Comparison of ENCODE assay signal across 8 cellular contexts in genomic region chrX:14029039-14029424, GRCh38. TPM values are rescaled to one million over a fixed set of nuclear protein-coding genes. Genes with fewer than 3 reads are reported as not detected.
DNase-seq lines count a peak whose midpoint lies in the region; ATAC-seq and TF ChIP-seq lines count a peak whose summit lies in the region.

No MANE protein-coding gene starts in this region.

- peak overlapping the region in 58 of 59 donors; percentile 6 to 95 (median 88) for H3K27ac ChIP-seq in dorsolateral prefrontal cortex

- intact Hi-C loops in dorsolateral prefrontal cortex (cut with DNase I) = loop anchor here (2.0 to 10.0 kb wide), 3 partner anchors 37 to 214 kb away; partner anchors contain the start of gene GPM6B (in 1 of the 2)

- DNase-seq in EH (ENCODE audit: low read depth) (peak; percentile 9), NCI-H82 (lab: John Stamatoyannopoulos, UW) (peak; percentile 78), dorsolateral prefrontal cortex (no peak), NAMALWA (ENCODE audit: low spot score) (no peak), GM10266 (ENCODE audit: extremely low spot score) (no peak)

- ATAC-seq in GM21619 (IDR thresholded peaks at IDR 0.05; ENCODE audit: unreplicated experiment) (no peak), GM21529 (IDR thresholded peaks at IDR 0.05; ENCODE audit: unreplicated experiment) (no peak)

- peak overlapping the region; percentile 43 to 82 (median 70) for H3K4me3 ChIP-seq in dorsolateral prefrontal cortex

- no peaks in the 10 kb centered on the region for H3K9me3 Mint-ChIP-seq in nephron

- H3K36me3 Mint-ChIP-seq in nephron (ENCODE audit: low read depth) = no peaks in the 10 kb centered on the region

- no peak for TF ChIP-seq CTCF in dorsolateral prefrontal cortex (IDR thresholded peaks at IDR 0.05 in 54 of 56, conservative IDR thresholded peaks at IDR 0.05 in 2 of 56; ENCODE audit: low read depth in 1 of 56, partially characterized antibody in 56 of 56)
- TF ChIP-seq CTCF in nephron (IDR thresholded peaks at IDR 0.05; ENCODE audit: unreplicated experiment in 3 of 3) = no peak
- TF ChIP-seq CTCF in GM10266 (IDR thresholded peaks at IDR 0.05; ENCODE audit: control insufficient read depth, insufficient read depth, low read depth, missing control alignments) = no peak

- H3K27me3 Mint-ChIP-seq in nephron (ENCODE audit: low read depth) = no peaks in the 10 kb centered on the region

- H3K27me3 ChIP-seq in dorsolateral prefrontal cortex = peaks cover 0 to 42% (median 6%) of the 10 kb centered on the region in 45 donors

- H3K4me1 Mint-ChIP-seq in nephron = peaks cover 13% of the 10 kb centered on the region

- H3K4me3 Mint-ChIP-seq in nephron = peak overlapping the region; percentile 93 to 97 (median 93)

- peak overlapping the region; percentile 90 to 96 (median 95) for H3K27ac Mint-ChIP-seq in nephron

RNA-seq across cellular contexts. Expression of gene GEMIN8, which starts 0.7 kb away (rescaled TPM):
- total RNA-seq in dorsolateral prefrontal cortex = 10 to 100 TPM in 119 of 120 experiments, 1 to 10 TPM in 1; 9.8 to 42.5 (median 21.9) TPM

Comparison
In these comparisons a context has a peak if more than half of its experiments do, and no peak if none do; other contexts are left out.
1. DNase-seq: peak in EH (single experiment) and NCI-H82 (single experiment); none in dorsolateral prefrontal cortex (0 of 10), NAMALWA (single experiment) and GM10266 (single experiment).